ENCODE assay signal across 8 cellular contexts in the genomic region with DNA sequence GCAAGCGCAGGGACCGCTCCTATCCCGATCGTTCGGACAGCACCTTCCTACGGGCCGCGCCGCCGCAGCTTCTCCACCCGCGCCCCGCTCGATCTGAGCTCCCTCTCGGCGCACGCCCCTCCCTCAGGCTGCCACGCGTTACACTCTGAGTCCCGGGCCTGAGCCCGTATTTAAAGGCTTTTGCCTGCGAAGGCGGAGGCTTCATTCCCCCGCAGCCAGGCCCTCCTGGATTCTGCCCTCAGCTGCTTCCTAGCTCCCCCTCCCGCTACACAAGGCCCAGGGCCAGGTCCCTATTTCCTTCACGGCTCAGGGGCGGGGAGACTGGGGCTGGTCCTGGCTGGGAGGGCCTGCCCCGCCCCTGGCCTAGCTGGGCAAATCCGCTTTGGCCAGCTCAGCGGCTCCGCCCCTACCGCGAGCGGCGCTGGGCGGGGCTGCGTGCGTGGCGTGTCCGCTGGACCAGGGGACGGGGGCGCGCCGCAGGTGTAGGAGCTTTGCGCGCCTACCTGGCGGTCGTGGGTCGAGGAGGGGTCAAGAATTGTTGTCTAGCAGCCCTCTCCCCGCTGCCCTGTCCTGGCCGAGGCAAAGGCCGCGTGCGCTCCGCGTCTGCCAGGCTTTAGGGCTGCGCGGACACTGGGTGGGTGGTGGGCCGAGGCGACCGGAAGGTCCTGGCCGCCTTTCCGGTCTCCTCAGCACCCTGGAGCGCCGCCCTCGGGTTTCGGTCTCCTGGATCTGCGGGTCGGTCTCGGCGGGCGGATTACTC. TPM values are rescaled to one million over a fixed set of nuclear protein-coding genes. Genes with fewer than 3 reads are reported as not detected.
DNase-seq lines count a peak whose midpoint lies in the region; ATAC-seq and TF ChIP-seq lines count a peak whose summit lies in the region.

A gene (minus strand): TSS at position 144 of the 760 bp plus-strand sequence. CDS start 5,927 bp downstream, outside the sequence.

- TF ChIP-seq CTCF in liver (IDR thresholded peaks at IDR 0.05; ENCODE audit: low read depth, low read length, missing input control): no peak

- peak within 1 kb of the TSS; percentile 97 to 99 (median 98) for H3K4me3 Mint-ChIP-seq in CD4-positive, CD25-positive, alpha-beta regulatory T cell

- under 1% methylated on average over 72 of the region's 72 CpGs for WGBS in liver

- peaks cover 9 to 27% (median 20%) of the 10 kb centered on the region in 4 donors for H3K4me1 Mint-ChIP-seq in CD4-positive, CD25-positive, alpha-beta regulatory T cell

- H3K27me3 Mint-ChIP-seq in CD4-positive, CD25-positive, alpha-beta regulatory T cell: no peaks in the 10 kb centered on the region

- H3K27ac ChIP-seq in CD4-positive, CD25-positive, alpha-beta regulatory T cell (ENCODE audit: insufficient read depth, low read length, poor library complexity, severe bottlenecking): peak within 1 kb of the TSS; percentile 66
- H3K27ac ChIP-seq in liver (ENCODE audit: low read depth in 1 of 2, low read length in 2 of 2): peak within 1 kb of the TSS; percentile 95 to 96

- DNase-seq in CD4-positive, CD25-positive, alpha-beta regulatory T cell: peak; percentile 89 to 95 (median 90)
- DNase-seq in NCI-H82 (lab: John Stamatoyannopoulos, UW) (peak; percentile 99), dermis microvascular lymphatic vessel endothelial cell (ENCODE audit: low read depth in 2 of 2) (peak; percentile 91 to 99)
- DNase-seq in activated CD4-positive, alpha-beta T cell treated with anti-CD3 and anti-CD28 coated beads, Interleukin-2, amount 50 U/mL, for 48 hours: peak; percentile 92 to 94
- peak; percentile 91 for DNase-seq in stimulated activated CD4-positive, alpha-beta T cell treated with anti-CD3 and anti-CD28 coated beads, Interleukin-4, amount 100 ng/mL, for 24 hours

- peaks cover 3% of the 10 kb centered on the region for H3K36me3 Mint-ChIP-seq in CD4-positive, CD25-positive, alpha-beta regulatory T cell

- peak within 1 kb of the TSS; percentile 83 for H3K4me3 ChIP-seq in CD4-positive, CD25-positive, alpha-beta regulatory T cell (ENCODE audit: low read depth, low read length)
- peak within 1 kb of the TSS; percentile 91 to 95 (median 95) for H3K4me3 ChIP-seq in liver (ENCODE audit: low read depth in 1 of 3, low read length in 3 of 3)

- H3K27ac Mint-ChIP-seq in CD4-positive, CD25-positive, alpha-beta regulatory T cell: peak within 1 kb of the TSS; percentile 93 to 97 (median 96)

- H3K9me3 ChIP-seq in CD4-positive, CD25-positive, alpha-beta regulatory T cell (ENCODE audit: control insufficient read depth in 2 of 2, low read length in 2 of 2): peaks cover 0 to 6% of the 10 kb centered on the region in 2 experiments
- H3K9me3 ChIP-seq in liver (ENCODE audit: control insufficient read depth in 4 of 4, low read length in 3 of 4): no peaks in the 10 kb centered on the region

- peak within 1 kb of the TSS; percentile 97 to 98 for H3K9ac ChIP-seq in liver (ENCODE audit: low read depth in 1 of 2, low read length in 2 of 2)

- H3K4me1 ChIP-seq in CD4-positive, CD25-positive, alpha-beta regulatory T cell (ENCODE audit: control insufficient read depth, insufficient read depth, low read length, poor library complexity, severe bottlenecking): peaks cover 21% of the 10 kb centered on the region
- H3K4me1 ChIP-seq in liver (ENCODE audit: control insufficient read depth in 4 of 4, insufficient read depth in 4 of 4, low read length in 3 of 4): peaks cover 0 to 48% (median 17%) of the 10 kb centered on the region in 4 donors

- peak; percentile 99 for ATAC-seq in CD4-positive, CD25-positive, alpha-beta regulatory T cell (ENCODE audit: low read depth in 2 of 2)
- ATAC-seq in GM19397 (IDR thresholded peaks at IDR 0.05; ENCODE audit: unreplicated experiment) (peak; percentile 94), HG03571 (IDR thresholded peaks at IDR 0.05; ENCODE audit: unreplicated experiment) (peak; percentile 93)

- H3K27me3 ChIP-seq in CD4-positive, CD25-positive, alpha-beta regulatory T cell (ENCODE audit: control insufficient read depth, insufficient read depth, low read length): no peaks in the 10 kb centered on the region
- no peaks in the 10 kb centered on the region for H3K27me3 ChIP-seq in liver (ENCODE audit: control insufficient read depth in 4 of 4, insufficient read depth in 4 of 4, low read length in 3 of 4)

- no peaks in the 10 kb centered on the region for H3K36me3 ChIP-seq in CD4-positive, CD25-positive, alpha-beta regulatory T cell (ENCODE audit: control insufficient read depth, insufficient read depth, low read length)
- peaks cover 0 to 6% (median 3%) of the 10 kb centered on the region in 4 donors for H3K36me3 ChIP-seq in liver (ENCODE audit: control insufficient read depth in 4 of 4, insufficient read depth in 3 of 4, low read depth in 1 of 4, low read length in 3 of 4)

- H3K9me3 Mint-ChIP-seq in CD4-positive, CD25-positive, alpha-beta regulatory T cell: peaks cover 0 to 17% (median 8%) of the 10 kb centered on the region in 7 donors

- TF ChIP-seq RAD21 in liver (IDR thresholded peaks at IDR 0.05): peak; percentile 56 to 61

TF ChIP-seq in liver, 16 proteins besides CTCF, POLR2A, EP300 and RAD21:
- TF ChIP-seq, protein P1, sequence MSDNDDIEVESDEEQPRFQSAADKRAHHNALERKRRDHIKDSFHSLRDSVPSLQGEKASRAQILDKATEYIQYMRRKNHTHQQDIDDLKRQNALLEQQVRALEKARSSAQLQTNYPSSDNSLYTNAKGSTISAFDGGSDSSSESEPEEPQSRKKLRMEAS (IDR thresholded peaks at IDR 0.05): peak; percentile 83
- TF ChIP-seq RXRA (IDR thresholded peaks at IDR 0.05): peak; percentile 62 to 63
- peak; percentile 52 for TF ChIP-seq FOXA2 (IDR thresholded peaks at IDR 0.05)
- TF ChIP-seq, protein P2, sequence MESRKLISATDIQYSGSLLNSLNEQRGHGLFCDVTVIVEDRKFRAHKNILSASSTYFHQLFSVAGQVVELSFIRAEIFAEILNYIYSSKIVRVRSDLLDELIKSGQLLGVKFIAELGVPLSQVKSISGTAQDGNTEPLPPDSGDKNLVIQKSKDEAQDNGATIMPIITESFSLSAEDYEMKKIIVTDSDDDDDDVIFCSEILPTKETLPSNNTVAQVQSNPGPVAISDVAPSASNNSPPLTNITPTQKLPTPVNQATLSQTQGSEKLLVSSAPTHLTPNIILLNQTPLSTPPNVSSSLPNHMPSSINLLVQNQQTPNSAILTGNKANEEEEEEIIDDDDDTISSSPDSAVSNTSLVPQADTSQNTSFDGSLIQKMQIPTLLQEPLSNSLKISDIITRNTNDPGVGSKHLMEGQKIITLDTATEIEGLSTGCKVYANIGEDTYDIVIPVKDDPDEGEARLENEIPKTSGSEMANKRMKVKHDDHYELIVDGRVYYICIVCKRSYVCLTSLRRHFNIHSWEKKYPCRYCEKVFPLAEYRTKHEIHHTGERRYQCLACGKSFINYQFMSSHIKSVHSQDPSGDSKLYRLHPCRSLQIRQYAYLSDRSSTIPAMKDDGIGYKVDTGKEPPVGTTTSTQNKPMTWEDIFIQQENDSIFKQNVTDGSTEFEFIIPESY (IDR thresholded peaks at IDR 0.05): peak; percentile 75
- TF ChIP-seq YY1 (IDR thresholded peaks at IDR 0.05): peak; percentile 86
- peak; percentile 89 for TF ChIP-seq HNF4G (IDR thresholded peaks at IDR 0.05)
- peak; percentile 68 to 88 for TF ChIP-seq GABPA (IDR thresholded peaks at IDR 0.05 in 1 of 2, conservative IDR thresholded peaks at IDR 0.05 in 1 of 2)
- TF ChIP-seq HNF4A (conservative IDR thresholded peaks at IDR 0.05): peak; percentile 86 to 92
- TF ChIP-seq TAF1 (conservative IDR thresholded peaks at IDR 0.05): peak; percentile 94
- TF ChIP-seq, protein P3, sequence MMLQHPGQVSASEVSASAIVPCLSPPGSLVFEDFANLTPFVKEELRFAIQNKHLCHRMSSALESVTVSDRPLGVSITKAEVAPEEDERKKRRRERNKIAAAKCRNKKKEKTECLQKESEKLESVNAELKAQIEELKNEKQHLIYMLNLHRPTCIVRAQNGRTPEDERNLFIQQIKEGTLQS (IDR thresholded peaks at IDR 0.05): no peak
- peak; percentile 93 for TF ChIP-seq SP1 (IDR thresholded peaks at IDR 0.05)
- TF ChIP-seq, protein P4, sequence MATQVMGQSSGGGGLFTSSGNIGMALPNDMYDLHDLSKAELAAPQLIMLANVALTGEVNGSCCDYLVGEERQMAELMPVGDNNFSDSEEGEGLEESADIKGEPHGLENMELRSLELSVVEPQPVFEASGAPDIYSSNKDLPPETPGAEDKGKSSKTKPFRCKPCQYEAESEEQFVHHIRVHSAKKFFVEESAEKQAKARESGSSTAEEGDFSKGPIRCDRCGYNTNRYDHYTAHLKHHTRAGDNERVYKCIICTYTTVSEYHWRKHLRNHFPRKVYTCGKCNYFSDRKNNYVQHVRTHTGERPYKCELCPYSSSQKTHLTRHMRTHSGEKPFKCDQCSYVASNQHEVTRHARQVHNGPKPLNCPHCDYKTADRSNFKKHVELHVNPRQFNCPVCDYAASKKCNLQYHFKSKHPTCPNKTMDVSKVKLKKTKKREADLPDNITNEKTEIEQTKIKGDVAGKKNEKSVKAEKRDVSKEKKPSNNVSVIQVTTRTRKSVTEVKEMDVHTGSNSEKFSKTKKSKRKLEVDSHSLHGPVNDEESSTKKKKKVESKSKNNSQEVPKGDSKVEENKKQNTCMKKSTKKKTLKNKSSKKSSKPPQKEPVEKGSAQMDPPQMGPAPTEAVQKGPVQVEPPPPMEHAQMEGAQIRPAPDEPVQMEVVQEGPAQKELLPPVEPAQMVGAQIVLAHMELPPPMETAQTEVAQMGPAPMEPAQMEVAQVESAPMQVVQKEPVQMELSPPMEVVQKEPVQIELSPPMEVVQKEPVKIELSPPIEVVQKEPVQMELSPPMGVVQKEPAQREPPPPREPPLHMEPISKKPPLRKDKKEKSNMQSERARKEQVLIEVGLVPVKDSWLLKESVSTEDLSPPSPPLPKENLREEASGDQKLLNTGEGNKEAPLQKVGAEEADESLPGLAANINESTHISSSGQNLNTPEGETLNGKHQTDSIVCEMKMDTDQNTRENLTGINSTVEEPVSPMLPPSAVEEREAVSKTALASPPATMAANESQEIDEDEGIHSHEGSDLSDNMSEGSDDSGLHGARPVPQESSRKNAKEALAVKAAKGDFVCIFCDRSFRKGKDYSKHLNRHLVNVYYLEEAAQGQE (IDR thresholded peaks at IDR 0.05): peak; percentile 95
- peak; percentile 5 for TF ChIP-seq NR2F2 (IDR thresholded peaks at IDR 0.05)
- TF ChIP-seq FOXA1 (IDR thresholded peaks at IDR 0.05): peak; percentile 49
- peak in 1 of 2 donors; percentile 51 for TF ChIP-seq JUND (IDR thresholded peaks at IDR 0.05)
- peak in 1 of 2 donors; percentile 79 for TF ChIP-seq EGR1 (IDR thresholded peaks at IDR 0.05; ENCODE audit: low read depth in 2 of 2)

RNA-seq across cellular contexts. Expression of the gene that starts here (rescaled TPM):
- total RNA-seq in CD4-positive, CD25-positive, alpha-beta regulatory T cell: 6.7 TPM
- polyA plus RNA-seq in CD4-positive, CD25-positive, alpha-beta regulatory T cell: 10 to 100 TPM; 15.6 to 23.1 (median 19.5) TPM
- total RNA-seq in dermis microvascular lymphatic vessel endothelial cell: 24.9 and 36.1 TPM in 2 replicates
- total RNA-seq in liver: 100 to 1,000 TPM in 1 of 2 donors, 10 to 100 TPM in 1; 33.1 to 241 TPM
- polyA plus RNA-seq in liver: 100 to 1,000 TPM in 1 of 2 donors, 10 to 100 TPM in 1; 40.5 to 127 TPM

Comparison
In these comparisons a context has a peak if more than half of its experiments do, and no peak if none do; other contexts are left out.
1. Peak in every context shown above with its lines: DNase-seq, ATAC-seq, H3K4me3 ChIP-seq and H3K27ac ChIP-seq.